Comparison of ENCODE assay signal across 20 cellular contexts in genomic region chr1:70196333-70196732, GRCh38.
"Had no signal": no experiment of that assay in that cellular context is flagged by ENCODE, and none has a peak within 500 bp of the region (broad histone marks: within the 10 kb centered on the region; RNA-seq: fewer than 3 reads in every experiment).

No MANE protein-coding gene starts in this region.

- H3K27ac ChIP-seq: hepatocyte, left ventricle myocardium inferior, pancreas had no signal

- H3K27ac Mint-ChIP-seq: natural killer cell treated with Interleukin-12 subunit alpha and Interleukin-12 subunit beta and Interleukin-15 and Interleukin-18, amount 100 ng/mL, for 72 hours; progenitor cell of endocrine pancreas had no signal

- H3K4me3 Mint-ChIP-seq: natural killer cell treated with Interleukin-12 subunit alpha and Interleukin-12 subunit beta and Interleukin-15 and Interleukin-18, amount 100 ng/mL, for 72 hours had no signal

- H3K9me3 ChIP-seq: pancreas had no signal

- H3K4me3 ChIP-seq: hepatocyte, left ventricle myocardium inferior, lung, pancreas, smooth muscle cell had no signal

- FAIRE-seq: endothelial cell of umbilical vein, kidney, pancreas had no signal

- H3K36me3 ChIP-seq: left ventricle myocardium inferior, pancreas had no signal

- H3K27me3 Mint-ChIP-seq: natural killer cell treated with Interleukin-12 subunit alpha and Interleukin-12 subunit beta and Interleukin-15 and Interleukin-18, amount 100 ng/mL, for 72 hours; progenitor cell of endocrine pancreas had no signal

- DNase-seq: dermis blood vessel endothelial cell; foreskin melanocyte; head of caudate nucleus; kidney; left cardiac atrium; left ventricle myocardium inferior; mesenchymal stem cell; midbrain; occipital lobe; pancreas; right cardiac atrium; stimulated activated CD4-positive, alpha-beta T cell treated with anti-CD3 and anti-CD28 coated beads, Interleukin-2, amount 100 ng/mL, for 48 hours; stimulated activated naive CD4-positive, alpha-beta T cell treated with Interleukin-2 at 50 U/mL for 16 hours; trophoblast cell had no signal

- ATAC-seq: left cardiac atrium; natural killer cell treated with Interleukin-12 subunit alpha and Interleukin-12 subunit beta and Interleukin-15 and Interleukin-18, amount 100 ng/mL, for 72 hours; pancreas; right cardiac atrium had no signal
